ENCODE assay signal across 8 cellular contexts in genomic region chr1:43651188-43651587, GRCh38. TPM values are rescaled to one million over a fixed set of nuclear protein-coding genes. Genes with fewer than 3 reads are reported as not detected.
DNase-seq lines count a peak whose midpoint lies in the region; ATAC-seq lines count a peak whose summit lies in the region.

No MANE protein-coding gene starts in this region.

- peaks cover 17% of the 10 kb centered on the region for H3K4me1 ChIP-seq in CD8-positive, alpha-beta memory T cell (ENCODE audit: insufficient read depth, low read length)
- H3K4me1 ChIP-seq in neuron (ENCODE audit: insufficient read depth, low read length), result peaks cover 16% of the 10 kb centered on the region

- H3K27ac ChIP-seq in CD8-positive, alpha-beta memory T cell (ENCODE audit: low read depth, low read length), result peak overlapping the region; percentile 88

- peak overlapping the region; percentile 93 for H3K4me3 ChIP-seq in CD8-positive, alpha-beta memory T cell (ENCODE audit: low read length)
- peak overlapping the region; percentile 96 for H3K4me3 ChIP-seq in neuron (ENCODE audit: low read length)

- H3K27me3 ChIP-seq in CD8-positive, alpha-beta memory T cell (ENCODE audit: insufficient read depth, low read length, poor library complexity, severe bottlenecking), result no peaks in the 10 kb centered on the region
- H3K27me3 ChIP-seq in neuron (ENCODE audit: insufficient read depth, low read length), result no peaks in the 10 kb centered on the region

- H3K4me3 Mint-ChIP-seq in CD8-positive, alpha-beta memory T cell, result peak overlapping the region; percentile 91 to 100 (median 95)
- peak overlapping the region; percentile 97 for H3K4me3 Mint-ChIP-seq in effector memory CD8-positive, alpha-beta T cell

- peak overlapping the region in 7 of 8 donors; percentile 70 to 98 (median 90) for H3K27ac Mint-ChIP-seq in CD8-positive, alpha-beta memory T cell
- H3K27ac Mint-ChIP-seq in effector memory CD8-positive, alpha-beta T cell, result peak overlapping the region in 1 of 2 donors; percentile 96

- peaks cover 0 to 47% (median 5%) of the 10 kb centered on the region in 3 donors for H3K36me3 Mint-ChIP-seq in CD8-positive, alpha-beta memory T cell
- peaks cover 55% of the 10 kb centered on the region for H3K36me3 Mint-ChIP-seq in effector memory CD8-positive, alpha-beta T cell (ENCODE audit: insufficient read depth)

- no peaks in the 10 kb centered on the region for H3K9me3 Mint-ChIP-seq in CD8-positive, alpha-beta memory T cell
- no peaks in the 10 kb centered on the region for H3K9me3 Mint-ChIP-seq in effector memory CD8-positive, alpha-beta T cell

- peaks cover 36 to 52% (median 48%) of the 10 kb centered on the region in 3 donors for H3K4me1 Mint-ChIP-seq in CD8-positive, alpha-beta memory T cell
- peaks cover 28 to 36% of the 10 kb centered on the region in 2 donors for H3K4me1 Mint-ChIP-seq in effector memory CD8-positive, alpha-beta T cell (ENCODE audit: low read depth in 2 of 2)

- H3K36me3 ChIP-seq in CD8-positive, alpha-beta memory T cell (ENCODE audit: insufficient read depth, low read length), result peaks cover 16% of the 10 kb centered on the region
- H3K36me3 ChIP-seq in neuron (ENCODE audit: insufficient read depth, low read length), result peaks cover 31% of the 10 kb centered on the region

- POLR2A ChIA-PET in CD8-positive, alpha-beta memory T cell (lab: Charles Lee), result interaction anchor here (0.6 to 1.7 kb wide), 3 partner anchors 8 to 1052 kb away, joined by 3 to 8 read pairs (median 5); partner anchors contain the start of gene SLC6A9

- no peak for DNase-seq in CD8-positive, alpha-beta memory T cell
- DNase-seq in NCI-H748 (lab: John Stamatoyannopoulos, UW; ENCODE audit: unreplicated experiment), result peak; percentile 66
- DNase-seq in effector memory CD8-positive, alpha-beta T cell, result no peak
- DNase-seq in left lobe of liver (ENCODE audit: low spot score), result no peak
- no peak for DNase-seq in NCI-H2171 (lab: John Stamatoyannopoulos, UW)
- no peak for DNase-seq in NCI-H2227 treated with DMSO at 0.1 percent for 48 hours (lab: John Stamatoyannopoulos, UW)

- H2AFZ ChIP-seq in neuron (ENCODE audit: low read depth, low read length), result no peak overlapping the region

- CTCF ChIA-PET in CD8-positive, alpha-beta memory T cell (lab: Charles Lee), result no interaction called here

- no peaks in the 10 kb centered on the region for H3K27me3 Mint-ChIP-seq in CD8-positive, alpha-beta memory T cell
- no peaks in the 10 kb centered on the region for H3K27me3 Mint-ChIP-seq in effector memory CD8-positive, alpha-beta T cell

- ATAC-seq in effector memory CD8-positive, alpha-beta T cell (replicated peaks), result no peak
- no peak for ATAC-seq in left lobe of liver
- ATAC-seq in HG03280 (IDR thresholded peaks at IDR 0.05; ENCODE audit: unreplicated experiment), result no peak

- H3K9me3 ChIP-seq in CD8-positive, alpha-beta memory T cell (ENCODE audit: low read length), result no peaks in the 10 kb centered on the region
- H3K9me3 ChIP-seq in neuron (ENCODE audit: low read length), result no peaks in the 10 kb centered on the region

RNA-seq across cellular contexts. Expression of gene KDM4A, which starts 1.2 kb away (rescaled TPM):
- total RNA-seq in CD8-positive, alpha-beta memory T cell, result 10 to 100 TPM; 28.4 to 33.9 TPM
- 10.9 TPM for polyA plus RNA-seq in CD8-positive, alpha-beta memory T cell
- 21.9 TPM for total RNA-seq in left lobe of liver

RNA-seq across cellular contexts. Expression of gene ST3GAL3, which starts 56.1 kb away (rescaled TPM):
- total RNA-seq in CD8-positive, alpha-beta memory T cell, result 10 to 100 TPM in 1 of 2 experiments, 1 to 10 TPM in 1; 9.7 to 10.1 TPM
- 9.7 TPM for polyA plus RNA-seq in CD8-positive, alpha-beta memory T cell
- 11.2 TPM for total RNA-seq in left lobe of liver
